In the genomic region with DNA sequence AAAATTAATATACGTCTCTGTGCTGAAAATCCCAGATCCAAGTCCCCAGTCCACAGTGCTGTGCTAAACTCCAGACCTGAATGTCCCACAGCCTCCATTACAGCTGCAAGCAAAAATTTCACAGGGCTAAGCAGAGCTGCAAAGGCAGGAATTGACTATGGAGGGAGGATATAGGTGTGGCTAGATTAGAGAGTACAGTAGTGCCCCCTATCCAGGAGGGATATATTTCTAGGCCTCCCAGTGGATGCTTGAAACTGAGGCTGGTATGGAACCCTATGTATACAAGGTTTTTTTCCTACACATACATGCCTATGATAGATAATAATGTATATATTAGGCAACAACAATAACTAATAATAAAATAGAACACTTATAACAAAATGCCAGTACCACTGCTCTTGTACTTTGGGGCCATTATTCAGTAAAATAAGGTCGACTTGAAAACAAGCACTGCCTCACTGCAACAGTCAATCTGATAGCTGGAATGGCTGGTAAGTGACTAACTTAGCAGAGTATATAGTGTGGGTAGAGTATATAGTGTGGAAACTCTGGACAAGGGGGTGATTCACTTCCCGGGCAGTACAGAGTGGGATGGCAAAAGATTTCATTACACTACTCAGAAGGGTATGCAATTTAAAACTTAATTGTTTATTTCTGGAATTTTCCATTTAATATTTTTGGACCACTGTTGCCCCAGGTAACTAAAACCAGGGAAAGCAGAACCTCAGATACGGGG, we compare ENCODE assay signal across 19 cellular contexts.
DNase-seq lines count a peak whose midpoint lies in the region; ATAC-seq and TF ChIP-seq lines count a peak whose summit lies in the region.
"Had no signal": no experiment of that assay in that cellular context is flagged by ENCODE, and none has a peak within 500 bp of the region (broad histone marks: within the 10 kb centered on the region; RNA-seq: fewer than 3 reads in every experiment).

No MANE protein-coding gene starts in this region.

- peaks cover 48% of the 10 kb centered on the region for H3K79me1 ChIP-seq in trophoblast cell (ENCODE audit: low read length)

- DNase-seq in EH (ENCODE audit: low read depth) (peak; percentile 84), MG63 (peak; percentile 37), cardiac fibroblast (ENCODE audit: low read depth in 2 of 2) (peak; percentile 44 to 66), trophoblast cell (peak in 1 of 2 donors; percentile 59), psoas muscle (no peak), cortex of kidney (lab: John Stamatoyannopoulos, UW) (no peak), HAP-1 (ENCODE audit: low spot score in 2 of 2) (no peak)
- DNase-seq: activated CD4-positive, alpha-beta T cell treated with anti-CD3 and anti-CD28 coated beads, Interleukin-2, amount 50 U/mL, for 4 hours; activated T-cell treated with anti-CD3 and anti-CD28 coated beads, Interleukin-2, amount 50 U/mL, for 24 hours; cerebellar nuclear complex; KG1; left colon; NCI-H1105 treated with DMSO at 0.1 percent for 48 hours; NCI-H2171; NCI-H748 treated with DMSO at 0.1 percent for 48 hours; stimulated activated CD4-positive, alpha-beta T cell treated with anti-CD3 and anti-CD28 coated beads, Interleukin-1b, Interleukin-23, amount 100 ng/mL, for 48 hours had no signal

- in situ Hi-C loops in HAP-1 (cut with MboI; ENCODE audit: low sequenced_read_pairs): no loop called here

- H3K27me3 ChIP-seq in MG63 (no peaks in the 10 kb centered on the region), trophoblast cell (ENCODE audit: insufficient read depth, low read length) (no peaks in the 10 kb centered on the region), psoas muscle (ENCODE audit: insufficient read depth in 3 of 3, low read length in 2 of 3) (peaks cover 0 to 6% (median 0%) of the 10 kb centered on the region in 3 donors), HAP-1 (ENCODE audit: low read depth) (peaks cover 14% of the 10 kb centered on the region)

- intact Hi-C loops in psoas muscle (cut with DNase I): no loop called here

- no peaks in the 10 kb centered on the region for H3K36me3 ChIP-seq in MG63
- no peaks in the 10 kb centered on the region for H3K36me3 ChIP-seq in trophoblast cell (ENCODE audit: control insufficient read depth in 1 of 2, insufficient read depth in 2 of 2, low read length in 2 of 2)
- H3K36me3 ChIP-seq in psoas muscle (ENCODE audit: insufficient read depth in 1 of 2, low read depth in 1 of 2): no peaks in the 10 kb centered on the region
- no peaks in the 10 kb centered on the region for H3K36me3 ChIP-seq in HAP-1 (replicated peaks)
- H3K36me3 ChIP-seq: neutrophil had no signal

- H3K4me1 ChIP-seq in trophoblast cell (ENCODE audit: control insufficient read depth in 1 of 2, insufficient read depth in 2 of 2, low read length in 2 of 2) (peaks cover 21 to 25% of the 10 kb centered on the region in 2 experiments), psoas muscle (no peaks in the 10 kb centered on the region), HAP-1 (no peaks in the 10 kb centered on the region)

- peak overlapping the region; percentile 83 for H3K18ac ChIP-seq in trophoblast cell (ENCODE audit: low read length)

- H3K27ac ChIP-seq in trophoblast cell (ENCODE audit: low read depth, low read length) (peak overlapping the region; percentile 92), psoas muscle (no peak overlapping the region)
- H3K27ac ChIP-seq: HL-60, neutrophil had no signal

- H3K9ac ChIP-seq in trophoblast cell (ENCODE audit: low read length): no peak overlapping the region

- peak overlapping the region; percentile 66 for H3K14ac ChIP-seq in trophoblast cell (ENCODE audit: low read length)

- H2BK120ac ChIP-seq in trophoblast cell (ENCODE audit: insufficient read depth, low read length, poor library complexity): peak overlapping the region; percentile 95

- H2AK5ac ChIP-seq in trophoblast cell (ENCODE audit: low read length): peak overlapping the region; percentile 71

- peak overlapping the region; percentile 3 for H3K4ac ChIP-seq in trophoblast cell (ENCODE audit: low read depth, low read length)

- H2AFZ ChIP-seq in trophoblast cell (ENCODE audit: insufficient read depth, low read length, poor library complexity): no peak overlapping the region

- no peak overlapping the region for H3K23ac ChIP-seq in trophoblast cell (ENCODE audit: low read length)

- TF ChIP-seq CTCF in cardiac fibroblast (IDR thresholded peaks at IDR 0.05; ENCODE audit: low read depth, low read length) (no peak), psoas muscle (IDR thresholded peaks at IDR 0.05) (no peak)

- no CpG with 5 or more reads among the region's 4 CpGs for WGBS in trophoblast cell (ENCODE audit: extremely low coverage, insufficient coverage, insufficient read length)
- 87 to 88% (median 88%) methylated on average over 4 of the region's 4 CpGs for WGBS in psoas muscle, 3 donors

- H3K79me2 ChIP-seq in trophoblast cell (ENCODE audit: control insufficient read depth, insufficient read depth, low read length, poor library complexity): peaks cover 2% of the 10 kb centered on the region

- H3K4me3 ChIP-seq in MG63 (no peak overlapping the region), cardiac fibroblast (replicated peaks in 1 of 2; ENCODE audit: low read depth in 2 of 2, low read length in 2 of 2) (no peak overlapping the region), trophoblast cell (ENCODE audit: low read depth, low read length) (no peak overlapping the region), psoas muscle (no peak overlapping the region), HAP-1 (no peak overlapping the region)

- H2BK5ac ChIP-seq in trophoblast cell (ENCODE audit: low read depth, low read length, poor library complexity): peak overlapping the region; percentile 70

- H2BK12ac ChIP-seq in trophoblast cell (ENCODE audit: low read length): peak overlapping the region; percentile 37

- H4K91ac ChIP-seq in trophoblast cell (ENCODE audit: low read depth, low read length): peak overlapping the region; percentile 93

- peak overlapping the region; percentile 78 for H4K8ac ChIP-seq in trophoblast cell (ENCODE audit: low read depth, low read length)

- no peak overlapping the region for H4K12ac ChIP-seq in trophoblast cell (ENCODE audit: low read depth, low read length)

- no peaks in the 10 kb centered on the region for H3K9me3 ChIP-seq in MG63
- no peaks in the 10 kb centered on the region for H3K9me3 ChIP-seq in trophoblast cell (ENCODE audit: insufficient read depth, low read depth, low read length)
- H3K9me3 ChIP-seq in psoas muscle: no peaks in the 10 kb centered on the region
- H3K9me3 ChIP-seq in HAP-1: no peaks in the 10 kb centered on the region
- H3K9me3 ChIP-seq: neutrophil had no signal

- H3K4me2 ChIP-seq in trophoblast cell (ENCODE audit: low read length): peak overlapping the region; percentile 9

- ATAC-seq in psoas muscle (no peak), HG02759 (IDR thresholded peaks at IDR 0.05; ENCODE audit: unreplicated experiment) (no peak)
- ATAC-seq: left colon had no signal

Comparison
In these comparisons a context has a peak if more than half of its experiments do, and no peak if none do; other contexts are left out.
1. DNase-seq: peak in EH (single experiment), MG63 (single experiment) and cardiac fibroblast (2 of 2); none in psoas muscle (0 of 2), cortex of kidney (single experiment) and HAP-1 (0 of 2).